22 cellular contexts compared by ENCODE assay signal in the genomic region with DNA sequence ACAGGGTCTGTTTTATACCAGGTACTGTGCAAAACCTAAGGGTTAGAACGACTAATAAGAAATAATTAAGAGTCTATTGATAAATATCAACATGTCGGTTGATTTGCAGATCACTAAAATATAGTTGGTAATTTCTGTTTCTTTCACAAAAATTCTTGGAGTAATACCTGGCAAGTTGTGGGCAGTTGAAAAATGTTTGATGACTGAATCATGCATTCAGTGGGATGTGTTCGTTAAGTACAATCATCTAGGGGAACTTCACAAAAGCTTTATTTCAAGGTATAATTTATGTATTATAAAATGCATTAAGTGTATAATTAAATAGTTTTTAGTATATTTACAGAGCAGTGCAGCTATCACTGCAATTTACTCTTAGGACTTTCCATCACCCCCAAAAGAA.
"Had no signal": no experiment of that assay in that cellular context is flagged by ENCODE, and none has a peak within 500 bp of the region (broad histone marks: within the 10 kb centered on the region; RNA-seq: fewer than 3 reads in every experiment).

No MANE protein-coding gene starts in this region.

- H3K4me1 Mint-ChIP-seq: naive thymus-derived CD8-positive, alpha-beta T cell; stimulated activated effector memory CD8-positive, alpha-beta T cell treated with anti-CD3 and anti-CD28 coated beads, Interleukin-12 subunit alpha, Interleukin-12 subunit beta, amount 100 ng/mL, for 72 hours had no signal

- H3K4me1 ChIP-seq: colonic mucosa, tibial artery had no signal

- H3K27ac Mint-ChIP-seq: naive thymus-derived CD8-positive, alpha-beta T cell; stimulated activated effector memory CD8-positive, alpha-beta T cell treated with anti-CD3 and anti-CD28 coated beads, Interleukin-12 subunit alpha, Interleukin-12 subunit beta, amount 100 ng/mL, for 72 hours had no signal

- H3K27ac ChIP-seq: colonic mucosa, esophagus squamous epithelium, ovary, tibial artery had no signal

- H3K36me3 ChIP-seq: colonic mucosa, esophagus squamous epithelium, ovary, tibial artery had no signal

- FAIRE-seq: islet of Langerhans had no signal

- ATAC-seq: left lobe of liver; mucosa of descending colon; naive thymus-derived CD8-positive, alpha-beta T cell; right cardiac atrium; stimulated activated effector memory CD8-positive, alpha-beta T cell treated with anti-CD3 and anti-CD28 coated beads, Interleukin-12 subunit alpha, Interleukin-12 subunit beta, amount 100 ng/mL, for 72 hours; stimulated activated naive CD8-positive, alpha-beta T cell treated with anti-CD3 and anti-CD28 coated beads, Interleukin-15, Interleukin-2, amounts not matched to agents 100 U/mL and 50 U/mL, for 24 hours had no signal

- H3K4me3 ChIP-seq: colonic mucosa, esophagus squamous epithelium, mucosa of descending colon, ovary, smooth muscle cell, tibial artery had no signal

- H3K9me3 Mint-ChIP-seq: naive thymus-derived CD8-positive, alpha-beta T cell; neural crest cell; stimulated activated effector memory CD8-positive, alpha-beta T cell treated with anti-CD3 and anti-CD28 coated beads, Interleukin-12 subunit alpha, Interleukin-12 subunit beta, amount 100 ng/mL, for 72 hours had no signal

- H3K36me3 Mint-ChIP-seq: naive thymus-derived CD8-positive, alpha-beta T cell; stimulated activated effector memory CD8-positive, alpha-beta T cell treated with anti-CD3 and anti-CD28 coated beads, Interleukin-12 subunit alpha, Interleukin-12 subunit beta, amount 100 ng/mL, for 72 hours had no signal

- H3K9me3 ChIP-seq: colonic mucosa, esophagus squamous epithelium, mucosa of descending colon, ovary, tibial artery had no signal

- H3K27me3 ChIP-seq: colonic mucosa, ovary, tibial artery had no signal

- H3K4me3 Mint-ChIP-seq: naive thymus-derived CD8-positive, alpha-beta T cell; neural crest cell; stimulated activated effector memory CD8-positive, alpha-beta T cell treated with anti-CD3 and anti-CD28 coated beads, Interleukin-12 subunit alpha, Interleukin-12 subunit beta, amount 100 ng/mL, for 72 hours had no signal

- H3K4me2 ChIP-seq: smooth muscle cell had no signal

- DNase-seq: cerebellar nuclear complex; colonic mucosa; dermis blood vessel endothelial cell; esophagus squamous epithelium; foreskin fibroblast; head of caudate nucleus; hippocampal formation; kidney glomerular epithelial cell; mucosa of descending colon; naive thymus-derived CD8-positive, alpha-beta T cell; nucleus accumbens; ovary; right cardiac atrium; stimulated activated CD4-positive, alpha-beta T cell treated with anti-CD3 and anti-CD28 coated beads, Interleukin-4, amount 100 ng/mL, for 1 hour; stimulated activated CD8-positive, alpha-beta memory T cell treated with anti-CD3 and anti-CD28 coated beads, Interleukin-4, amount 100 ng/mL, for 48 hours; stimulated activated naive CD8-positive, alpha-beta T cell treated with anti-CD3 and anti-CD28 coated beads, Interleukin-15, Interleukin-2, amounts not matched to agents 100 U/mL and 50 U/mL, for 24 hours; tibial artery had no signal
